ENCODE assay signal across 10 cellular contexts in genomic region chr7:137967143-137968018, GRCh38. TPM values are rescaled to one million over a fixed set of nuclear protein-coding genes. Genes with fewer than 3 reads are reported as not detected.
DNase-seq lines count a peak whose midpoint lies in the region; ATAC-seq, FAIRE-seq and TF ChIP-seq lines count a peak whose summit lies in the region.
"Had no signal": no experiment of that assay in that cellular context is flagged by ENCODE, and none has a peak within 500 bp of the region (broad histone marks: within the 10 kb centered on the region; RNA-seq: fewer than 3 reads in every experiment).

No MANE protein-coding gene starts in this region.

- H3K9me3 ChIP-seq in right cardiac atrium (ENCODE audit: control insufficient read depth, low read length), result no peaks in the 10 kb centered on the region
- H3K9me3 ChIP-seq in keratinocyte (ENCODE audit: control insufficient read depth, low read depth, low read length), result no peaks in the 10 kb centered on the region

- peak; percentile 51 for FAIRE-seq in keratinocyte (lab: Jason Lieb, UNC)

- no peaks in the 10 kb centered on the region for H4K20me1 ChIP-seq in keratinocyte (ENCODE audit: control insufficient read depth, extremely low read depth, insufficient read depth, low read length)

- peak; percentile 18 to 39 for ATAC-seq in right cardiac atrium
- ATAC-seq in Right ventricle myocardium inferior, result no peak
- ATAC-seq in WTC11, result peak; percentile 86

- no peak overlapping the region for H3K4me3 Mint-ChIP-seq in WTC11
- no peak overlapping the region for H3K4me3 Mint-ChIP-seq in activated T-helper 2 cell treated with anti-CD3 and anti-CD28 coated beads, Interferon-gamma antibody, Interleukin-2, Interleukin-4, amounts not matched to agents 10 μg/mL and 5 μg/mL and 100 μg/mL, durations not matched to agents 14 hours and 24 hours and 36 hours (ENCODE audit: low read depth)
- H3K4me3 Mint-ChIP-seq: activated T-cell treated with anti-CD3 and anti-CD28 coated beads, Interleukin-2, amount 50 U/mL, for 24 hours had no signal

- dilution Hi-C loops in keratinocyte (cut with MboI; ENCODE audit: extremely low pct_ligation_motif_present, low sequenced_read_pairs), result no loop called here

- H3K27me3 ChIP-seq in right cardiac atrium (ENCODE audit: control insufficient read depth, insufficient read depth) (no peaks in the 10 kb centered on the region), keratinocyte (ENCODE audit: control insufficient read depth, extremely low read depth, insufficient read depth, low read length) (no peaks in the 10 kb centered on the region)

- POLR2A ChIA-PET in WTC11 (lab: Charles Lee), result interaction anchor here (0.5 to 1.0 kb wide), 4 partner anchors 24 to 495 kb away, joined by 3 to 5 read pairs (median 4); partner anchors contain the start of gene CREB3L2

- H3K27ac ChIP-seq in right cardiac atrium (ENCODE audit: low read length) (peak overlapping the region; percentile 53), keratinocyte (ENCODE audit: control insufficient read depth, insufficient read depth, low read length) (no peak overlapping the region)

- no peaks in the 10 kb centered on the region for H3K36me3 ChIP-seq in keratinocyte (ENCODE audit: control insufficient read depth in 2 of 2, extremely low read depth in 1 of 2, insufficient read depth in 2 of 2, low read length in 2 of 2)

- H3K79me2 ChIP-seq in keratinocyte (ENCODE audit: control insufficient read depth, insufficient read depth, low read length), result peaks cover 34% of the 10 kb centered on the region

- H3K4me1 Mint-ChIP-seq in WTC11, result peaks cover 47% of the 10 kb centered on the region
- H3K4me1 Mint-ChIP-seq in activated T-helper 2 cell treated with anti-CD3 and anti-CD28 coated beads, Interferon-gamma antibody, Interleukin-2, Interleukin-4, amounts not matched to agents 10 μg/mL and 5 μg/mL and 100 μg/mL, durations not matched to agents 14 hours and 24 hours and 36 hours (ENCODE audit: low read depth), result peaks cover 21% of the 10 kb centered on the region

- H2AFZ ChIP-seq in keratinocyte (ENCODE audit: control insufficient read depth, low read length), result no peak overlapping the region

- 67% methylated on average over 12 of the region's 12 CpGs for WGBS in right cardiac atrium

- TF ChIP-seq CTCF in WTC11 (IDR thresholded peaks at IDR 0.05), result no peak
- TF ChIP-seq CTCF in keratinocyte (optimal IDR thresholded peaks at IDR 0.05 in 1 of 3, IDR thresholded peaks at IDR 0.05 in 1 of 3, conservative IDR thresholded peaks at IDR 0.05 in 1 of 3; ENCODE audit: extremely low read depth in 1 of 3, insufficient read depth in 2 of 3, low read length in 3 of 3), result no peak

- H3K36me3 Mint-ChIP-seq in WTC11, result peaks cover 19% of the 10 kb centered on the region
- peaks cover 15% of the 10 kb centered on the region for H3K36me3 Mint-ChIP-seq in activated T-helper 2 cell treated with anti-CD3 and anti-CD28 coated beads, Interferon-gamma antibody, Interleukin-2, Interleukin-4, amounts not matched to agents 10 μg/mL and 5 μg/mL and 100 μg/mL, durations not matched to agents 14 hours and 24 hours and 36 hours (ENCODE audit: low read depth)

- no peaks in the 10 kb centered on the region for H3K27me3 Mint-ChIP-seq in WTC11 (ENCODE audit: low read depth)
- H3K27me3 Mint-ChIP-seq in activated T-helper 2 cell treated with anti-CD3 and anti-CD28 coated beads, Interferon-gamma antibody, Interleukin-2, Interleukin-4, amounts not matched to agents 10 μg/mL and 5 μg/mL and 100 μg/mL, durations not matched to agents 14 hours and 24 hours and 36 hours (ENCODE audit: low read depth), result no peaks in the 10 kb centered on the region
- H3K27me3 Mint-ChIP-seq: activated T-cell treated with anti-CD3 and anti-CD28 coated beads, Interleukin-2, amount 50 U/mL, for 24 hours had no signal

- intact Hi-C loops in right cardiac atrium (cut with DNase I) (no loop called here), Right ventricle myocardium inferior (cut with DNase I) (loop anchor here (1.0 kb wide), 1 partner anchor 14 kb away; no protein-coding TSS in a partner anchor)
- intact Hi-C loops in activated T-helper 2 cell treated with anti-CD3 and anti-CD28 coated beads, Interferon-gamma antibody, Interleukin-2, Interleukin-4, amounts not matched to agents 10 μg/mL and 5 μg/mL and 100 μg/mL, durations not matched to agents 14 hours and 24 hours and 36 hours (cut with micrococcal nuclease), result no loop called here

- no peak overlapping the region for H3K4me2 ChIP-seq in keratinocyte (ENCODE audit: control insufficient read depth, extremely low read depth, insufficient read depth, low read depth, low read length)

- H3K4me3 ChIP-seq in right cardiac atrium (ENCODE audit: low read length), result no peak overlapping the region
- no peak overlapping the region for H3K4me3 ChIP-seq in keratinocyte (ENCODE audit: control insufficient read depth in 2 of 3, extremely low read depth in 1 of 3, insufficient read depth in 2 of 3, low read depth in 1 of 3, low read length in 3 of 3)

- CTCF ChIA-PET in WTC11 (lab: Charles Lee), result interaction anchor here (1.0 to 1.2 kb wide), 3 partner anchors 13 to 33 kb away, joined by 3 to 4 read pairs (median 3); no protein-coding TSS in a partner anchor

- peak in 1 of 3 donors; percentile 24 for DNase-seq in right cardiac atrium
- DNase-seq in Right ventricle myocardium inferior (ENCODE audit: missing footprints), result no peak
- no peak for DNase-seq in WTC11 (ENCODE audit: low spot score)
- no peak for DNase-seq in keratinocyte (ENCODE audit: low read depth, low spot score)
- no peak for DNase-seq in NCI-H748 (lab: John Stamatoyannopoulos, UW; ENCODE audit: unreplicated experiment)
- DNase-seq in activated T-helper 2 cell treated with anti-CD3 and anti-CD28 coated beads, Interferon-gamma antibody, Interleukin-2, Interleukin-4, amounts not matched to agents 10 μg/mL and 5 μg/mL and 100 μg/mL, durations not matched to agents 14 hours and 24 hours and 36 hours (ENCODE audit: low spot score), result no peak
- DNase-seq in stimulated activated CD4-positive, alpha-beta T cell treated with anti-CD3 and anti-CD28 coated beads, Interleukin-12 subunit alpha, Interleukin-12 subunit beta, amount 100 ng/mL, for 4 hours, result no peak
- no peak for DNase-seq in Ammon's horn (ENCODE audit: low spot score)
- DNase-seq: activated T-cell treated with anti-CD3 and anti-CD28 coated beads, Interleukin-2, amount 50 U/mL, for 24 hours; AML-193 had no signal

- no peak overlapping the region for H3K9ac ChIP-seq in keratinocyte (ENCODE audit: control insufficient read depth, extremely low read depth, insufficient read depth, low read length)

- peaks cover 6% of the 10 kb centered on the region for H3K9me3 Mint-ChIP-seq in WTC11
- H3K9me3 Mint-ChIP-seq in activated T-helper 2 cell treated with anti-CD3 and anti-CD28 coated beads, Interferon-gamma antibody, Interleukin-2, Interleukin-4, amounts not matched to agents 10 μg/mL and 5 μg/mL and 100 μg/mL, durations not matched to agents 14 hours and 24 hours and 36 hours, result no peaks in the 10 kb centered on the region
- H3K9me3 Mint-ChIP-seq: activated T-cell treated with anti-CD3 and anti-CD28 coated beads, Interleukin-2, amount 50 U/mL, for 24 hours had no signal

- peaks cover 20% of the 10 kb centered on the region for H3K4me1 ChIP-seq in right cardiac atrium (ENCODE audit: control insufficient read depth, insufficient read depth, low read length)
- peaks cover 10% of the 10 kb centered on the region for H3K4me1 ChIP-seq in keratinocyte (ENCODE audit: control insufficient read depth, extremely low read depth, insufficient read depth, low read length)

- H3K27ac Mint-ChIP-seq in WTC11, result peak overlapping the region; percentile 87
- H3K27ac Mint-ChIP-seq in activated T-helper 2 cell treated with anti-CD3 and anti-CD28 coated beads, Interferon-gamma antibody, Interleukin-2, Interleukin-4, amounts not matched to agents 10 μg/mL and 5 μg/mL and 100 μg/mL, durations not matched to agents 14 hours and 24 hours and 36 hours, result no peak overlapping the region
- H3K27ac Mint-ChIP-seq: activated T-cell treated with anti-CD3 and anti-CD28 coated beads, Interleukin-2, amount 50 U/mL, for 24 hours had no signal

- H3K9me1 ChIP-seq in keratinocyte (ENCODE audit: control insufficient read depth, extremely low read depth, insufficient read depth, low read length), result no peaks in the 10 kb centered on the region

TF ChIP-seq in WTC11, 78 proteins besides CTCF, POLR2A, EP300 and RAD21:
- no peak for TF ChIP-seq NR2C2 (CRISPR knock-in tag; IDR thresholded peaks at IDR 0.05)
- TF ChIP-seq NFE2L1 (CRISPR knock-in tag; IDR thresholded peaks at IDR 0.05), result 0 out of 2 replicates have a peak, but pooled peaks have one; percentile 46
- peak; percentile 53; the same call in 1 of the 2 replicates for TF ChIP-seq ZNF121 (CRISPR knock-in tag; IDR thresholded peaks at IDR 0.05)

RNA-seq across cellular contexts. Expression of gene CREB3L2, which starts 34.5 kb away (rescaled TPM):
- total RNA-seq in right cardiac atrium, result 10 to 100 TPM; 37.0 to 75.1 (median 39.8) TPM
- polyA plus RNA-seq in right cardiac atrium, result 10.7 TPM
- 19.3 TPM for total RNA-seq in Right ventricle myocardium inferior
- 48.1 to 60.6 TPM (median 52.1 TPM) in 3 replicates for total RNA-seq in WTC11 (2021)
- 8.6 to 15.9 TPM (median 12.8 TPM) in 3 replicates for polyA plus RNA-seq in keratinocyte
- polyA plus RNA-seq in keratinocyte (2011; ENCODE audit: low read depth), result 3.7 TPM
- 8.2 and 11.6 TPM in 2 replicates for polyA plus RNA-seq in keratinocyte (2011; cell fraction: cytosol; rRNA removed)
- 28.8 and 29.1 TPM in 2 replicates for polyA plus RNA-seq in keratinocyte (2011; cell fraction: nucleus; rRNA removed)
- 6.9 and 13.8 TPM in 2 replicates for polyA plus RNA-seq in keratinocyte (2012; ENCODE audit: low replicate concordance)
- 18.3 to 36.5 TPM (median 21.4 TPM) in 3 replicates for polyA minus RNA-seq in keratinocyte
- 17.1 TPM for polyA minus RNA-seq in keratinocyte (2011; cell fraction: cytosol; rRNA and poly(A)+ RNA removed)
- 40.2 and 45.5 TPM in 2 replicates for polyA minus RNA-seq in keratinocyte (2011; cell fraction: nucleus; rRNA and poly(A)+ RNA removed)
- 58.6 and 65.6 TPM in 2 replicates for total RNA-seq in activated T-helper 2 cell treated with anti-CD3 and anti-CD28 coated beads, Interferon-gamma antibody, Interleukin-2, Interleukin-4, amounts not matched to agents 10 μg/mL and 5 μg/mL and 100 μg/mL, durations not matched to agents 14 hours and 24 hours and 36 hours
